Comparison of ENCODE assay signal across 7 cellular contexts in genomic region chr12:9077576-9078031, GRCh38. TPM values are rescaled to one million over a fixed set of nuclear protein-coding genes. Genes with fewer than 3 reads are reported as not detected.
"Had no signal": no experiment of that assay in that cellular context is flagged by ENCODE, and none has a peak within 500 bp of the region (broad histone marks: within the 10 kb centered on the region; RNA-seq: fewer than 3 reads in every experiment).

No MANE protein-coding gene starts in this region.

- H3K4me3 ChIP-seq: GM23338 had no signal

- ATAC-seq: GM23338 had no signal

- DNase-seq: H9, HCEC 1CT had no signal

- FAIRE-seq: H1, H54, HTR-8/SVneo had no signal

RNA-seq across cellular contexts. Expression of gene A2M, which starts 38.1 kb away (rescaled TPM):
- total RNA-seq: GM23338, H1, HT-29 had no signal
